Comparison of ENCODE assay signal across 26 cellular contexts in the genomic region with DNA sequence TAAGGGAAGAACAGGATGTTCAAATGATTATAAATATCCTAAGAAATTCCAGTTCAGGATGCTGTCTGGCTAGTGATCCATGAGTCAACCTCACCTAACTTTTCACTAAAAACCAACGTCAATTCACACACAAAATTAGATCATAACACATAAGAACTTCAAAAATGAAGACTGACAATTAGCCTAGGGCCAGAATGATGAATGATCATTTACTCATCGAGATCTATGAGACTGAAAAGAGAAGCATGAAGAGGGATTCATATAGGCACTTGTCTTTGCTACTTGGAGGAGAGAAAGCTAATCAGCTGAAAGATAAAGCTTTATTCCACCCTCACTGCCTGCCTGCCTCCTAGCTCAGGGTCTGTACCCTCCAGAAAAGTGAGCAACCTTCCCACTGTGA. TPM values are rescaled to one million over a fixed set of nuclear protein-coding genes. Genes with fewer than 3 reads are reported as not detected.
DNase-seq lines count a peak whose midpoint lies in the region; ATAC-seq, FAIRE-seq and TF ChIP-seq lines count a peak whose summit lies in the region.
"Had no signal": no experiment of that assay in that cellular context is flagged by ENCODE, and none has a peak within 500 bp of the region (broad histone marks: within the 10 kb centered on the region; RNA-seq: fewer than 3 reads in every experiment).

No MANE protein-coding gene starts in this region.

- no peak for TF ChIP-seq POLR2A in H54 (IDR thresholded peaks at IDR 0.05; ENCODE audit: low read depth, low read length)

- H3K79me1 ChIP-seq in mesendoderm (ENCODE audit: low read length), result peaks cover 12% of the 10 kb centered on the region

- CTCF ChIA-PET in PC-3 (lab: Charles Lee), result no interaction called here

- H4K5ac ChIP-seq in mesendoderm (ENCODE audit: low read length), result no peak overlapping the region

- H2BK15ac ChIP-seq in mesendoderm (replicated peaks; ENCODE audit: low read depth), result no peak overlapping the region

- ATAC-seq in PC-3, result no peak
- ATAC-seq: GM12878, K562 had no signal

- 100% methylated on average over 1 of the region's 2 CpGs for WGBS in mesendoderm (ENCODE audit: extremely low coverage, insufficient coverage, low lambda C conversion rate)

- H2BK120ac ChIP-seq in mesendoderm (ENCODE audit: low read depth, low read length), result no peak overlapping the region

- peak overlapping the region; percentile 53 for H3K56ac ChIP-seq in mesendoderm (ENCODE audit: low read length)

- H3K27ac ChIP-seq in PC-3 (ENCODE audit: low read length) (no peak overlapping the region), mesendoderm (ENCODE audit: low read depth, low read length) (no peak overlapping the region)
- H3K27ac ChIP-seq: BLaER1, PC-9, SK-N-MC had no signal

- H3K79me2 ChIP-seq in PC-3 (ENCODE audit: low read length) (no peaks in the 10 kb centered on the region), mesendoderm (ENCODE audit: control insufficient read depth, insufficient read depth, low read length) (peaks cover 41% of the 10 kb centered on the region)

- H3K36me3 ChIP-seq in PC-3 (ENCODE audit: low read depth, low read length), result no peaks in the 10 kb centered on the region
- H3K36me3 ChIP-seq in bronchial epithelial cell (ENCODE audit: control insufficient read depth, insufficient read depth, low read length), result no peaks in the 10 kb centered on the region
- no peaks in the 10 kb centered on the region for H3K36me3 ChIP-seq in mesendoderm (ENCODE audit: control insufficient read depth, insufficient read depth, low read length)
- H3K36me3 ChIP-seq: MG63 had no signal

- H3K4me2 ChIP-seq in PC-3 (ENCODE audit: low read length) (no peak overlapping the region), mesendoderm (ENCODE audit: low read length) (no peak overlapping the region)
- H3K4me2 ChIP-seq: BLaER1, PC-9 had no signal

- H3K9ac ChIP-seq in PC-3 (ENCODE audit: low read length) (no peak overlapping the region), mesendoderm (ENCODE audit: low read length) (no peak overlapping the region)
- H3K9ac ChIP-seq: BLaER1 had no signal

- no peaks in the 10 kb centered on the region for H3F3A ChIP-seq in PC-3 (ENCODE audit: low read length, unreplicated experiment)

- H4K8ac ChIP-seq in mesendoderm (ENCODE audit: low read depth, low read length), result no peak overlapping the region

- no peaks in the 10 kb centered on the region for H3K9me3 ChIP-seq in PC-3 (ENCODE audit: low read length)
- H3K9me3 ChIP-seq: MG63 had no signal

- POLR2A ChIA-PET in PC-3 (lab: Charles Lee; ENCODE audit: unreplicated experiment), result no interaction called here

- H3K9me2 ChIP-seq in PC-3 (replicated peaks; ENCODE audit: low read length), result no peaks in the 10 kb centered on the region

- H4K20me1 ChIP-seq in PC-3 (ENCODE audit: low read length), result no peaks in the 10 kb centered on the region

- H3K27me3 ChIP-seq in PC-3 (ENCODE audit: low read length) (peaks cover 46% of the 10 kb centered on the region), bronchial epithelial cell (ENCODE audit: control insufficient read depth, insufficient read depth, low read length) (peaks cover 5% of the 10 kb centered on the region), mesendoderm (ENCODE audit: insufficient read depth, low read length, poor library complexity) (no peaks in the 10 kb centered on the region)
- H3K27me3 ChIP-seq: BLaER1, MG63 had no signal

- H3K4me3 ChIP-seq in PC-3 (ENCODE audit: low read length) (no peak overlapping the region), bronchial epithelial cell (ENCODE audit: low read depth, low read length) (no peak overlapping the region), mesendoderm (ENCODE audit: low read length) (no peak overlapping the region)
- H3K4me3 ChIP-seq: BLaER1, GM12878, K562, MG63, PC-9, SK-N-MC had no signal

- H3K4ac ChIP-seq in mesendoderm (ENCODE audit: low read depth, low read length), result no peak overlapping the region

- H2AFZ ChIP-seq in PC-3 (ENCODE audit: low read length), result no peak overlapping the region
- H2AFZ ChIP-seq: PC-9 had no signal

- no peak overlapping the region for H3K18ac ChIP-seq in mesendoderm (ENCODE audit: low read length)

- no peak overlapping the region for H3K23ac ChIP-seq in mesendoderm (ENCODE audit: low read length)

- intact Hi-C loops in PC-3 (cut with micrococcal nuclease), result no loop called here

- no TSS peak for BruUV-seq in PC-3 (replicated peaks; lab: Mats Ljungman, UMichigan)

- DNase-seq in H54 (ENCODE audit: insufficient read length, low spot score), result no peak
- peak; percentile 27 for DNase-seq in PC-3
- DNase-seq in bronchial epithelial cell (ENCODE audit: low read depth), result peak; percentile 78
- DNase-seq in mesendoderm, result no peak
- no peak for DNase-seq in NCI-H1092 (lab: John Stamatoyannopoulos, UW)
- DNase-seq in C1 segment of cervical spinal cord (lab: John Stamatoyannopoulos, UW), result no peak
- no peak for DNase-seq in SW 1271 (lab: John Stamatoyannopoulos, UW)
- DNase-seq: CD4-positive, alpha-beta memory T cell; COR-L47; GDM1; H7; MG63; NCI-H2029 treated with DMSO at 0.1 percent for 48 hours; NCI-H446 treated with DMSO at 0.1 percent for 48 hours; NCI-H526; NCI-H82; NK-92 treated with Interleukin-12 subunit alpha and Interleukin-12 subunit beta, amount 100 ng/mL, for 24 hours; PC-9; SIG-M5 had no signal

- no peak for TF ChIP-seq CTCF in PC-3 (conservative IDR thresholded peaks at IDR 0.05; ENCODE audit: low read depth, low read length)
- TF ChIP-seq CTCF in bronchial epithelial cell (IDR thresholded peaks at IDR 0.05; ENCODE audit: insufficient read depth, low read length, severe bottlenecking), result no peak

- no peak overlapping the region for H2BK5ac ChIP-seq in mesendoderm (ENCODE audit: low read length)

- FAIRE-seq in H54 (lab: Jason Lieb, UNC) (peak; percentile 38), bronchial epithelial cell (lab: Jason Lieb, UNC) (no peak)
- FAIRE-seq: A204.1, GM12878, K562 had no signal

- no peak overlapping the region for H2AK5ac ChIP-seq in mesendoderm (ENCODE audit: low read length)

- H3K4me1 ChIP-seq in PC-3 (ENCODE audit: insufficient read depth, low read length) (no peaks in the 10 kb centered on the region), mesendoderm (ENCODE audit: control insufficient read depth, low read depth, low read length) (peaks cover 19% of the 10 kb centered on the region)

RNA-seq across cellular contexts. Expression of a gene that starts 29.8 kb away (rescaled TPM):
- total RNA-seq in PC-3 (2014; rRNA removed), result 4.4 and 16.0 TPM in 2 replicates
- total RNA-seq in bronchial epithelial cell, result not detected in 2 replicates
- polyA plus RNA-seq in mesendoderm (2013, experiment 1 of 2), result 160 TPM
- 173 TPM for polyA plus RNA-seq in mesendoderm (2013, experiment 2 of 2)
- total RNA-seq: LHCN-M2 had no signal

RNA-seq across cellular contexts. Expression of a gene that starts 52.3 kb away (rescaled TPM):
- not detected in 2 replicates for total RNA-seq in PC-3 (2014; rRNA removed)
- not detected in 2 replicates for total RNA-seq in bronchial epithelial cell
- polyA plus RNA-seq in mesendoderm (2013, experiment 1 of 2), result not detected
- polyA plus RNA-seq in mesendoderm (2013, experiment 2 of 2), result not detected
- total RNA-seq: CD4-positive, alpha-beta memory T cell; GM12878; H7; K562; LHCN-M2; PC-9 had no signal
- polyA plus RNA-seq: AG04450; CD4-positive, alpha-beta memory T cell; GM12878; K562 had no signal

Comparison
In these comparisons a context has a peak if more than half of its experiments do, and no peak if none do; other contexts are left out.
1. DNase-seq: peak in PC-3 (single experiment) and bronchial epithelial cell (single experiment); none in H54 (single experiment), mesendoderm (single experiment), NCI-H1092 (single experiment), C1 segment of cervical spinal cord (0 of 14) and SW 1271 (0 of 2).